In the genomic region with DNA sequence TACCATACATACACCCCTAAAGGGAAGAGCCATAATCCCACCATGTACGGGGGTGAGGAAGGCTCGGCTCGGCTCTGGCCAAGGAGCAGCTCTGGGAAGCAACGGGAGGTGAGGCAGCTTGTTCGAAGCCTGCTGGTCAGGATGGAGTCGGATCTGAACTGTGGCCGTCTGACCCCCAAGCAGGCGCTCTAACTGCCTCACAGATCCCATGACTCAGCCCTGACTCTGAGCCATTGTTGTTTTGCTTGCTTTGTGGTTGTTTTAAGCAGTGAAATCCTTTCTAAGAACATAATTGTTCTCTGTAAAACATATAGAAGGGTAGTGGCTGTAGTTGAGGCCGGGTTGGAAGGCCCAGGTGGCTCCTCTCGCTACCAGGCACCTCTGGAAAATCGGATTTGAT, we compare ENCODE assay signal across 12 cellular contexts. TPM values are rescaled to one million over a fixed set of nuclear protein-coding genes. Genes with fewer than 3 reads are reported as not detected.
DNase-seq lines count a peak whose midpoint lies in the region; ATAC-seq and TF ChIP-seq lines count a peak whose summit lies in the region.
"Had no signal": no experiment of that assay in that cellular context is flagged by ENCODE, and none has a peak within 500 bp of the region (broad histone marks: within the 10 kb centered on the region; RNA-seq: fewer than 3 reads in every experiment).

No MANE protein-coding gene starts in this region.

- in situ Hi-C loops in astrocyte of the cerebellum (cut with HindIII; ENCODE audit: low sequenced_read_pairs) = no loop called here

- ATAC-seq in Right ventricle myocardium superior (ENCODE audit: poor library complexity) (no peak), left cardiac atrium (no peak), GM18520 (IDR thresholded peaks at IDR 0.05; ENCODE audit: unreplicated experiment) (no peak), HG03460 (IDR thresholded peaks at IDR 0.05; ENCODE audit: unreplicated experiment) (no peak)

- intact Hi-C loops in Right ventricle myocardium superior (cut with DNase I) (no loop called here), left cardiac atrium (cut with DNase I) (no loop called here)

- peak; percentile 13 for DNase-seq in Right ventricle myocardium superior
- no peak for DNase-seq in left cardiac atrium
- DNase-seq in astrocyte of the cerebellum (ENCODE audit: low read depth) = peak; percentile 65
- DNase-seq in glomerular visceral epithelial cell (ENCODE audit: extremely low spot score) = peak; percentile 72
- DNase-seq in activated CD8-positive, alpha-beta memory T cell treated with anti-CD3 and anti-CD28 coated beads, Interleukin-2, amount 50 U/mL, for 4 hours = no peak
- no peak for DNase-seq in NCI-H524 treated with DMSO at 0.1 percent for 48 hours (lab: John Stamatoyannopoulos, UW)
- DNase-seq: DMS79; stimulated activated CD4-positive, alpha-beta T cell treated with anti-CD3 and anti-CD28 coated beads, Interleukin-2, amount 100 ng/mL, for 48 hours; stomach had no signal

- TF ChIP-seq CTCF in astrocyte of the cerebellum (IDR thresholded peaks at IDR 0.05; ENCODE audit: low read depth, low read length, missing control alignments) = no peak

- H3K4me3 ChIP-seq in astrocyte of the cerebellum (ENCODE audit: low read depth, low read length) = no peak overlapping the region
- H3K4me3 ChIP-seq: stomach had no signal

RNA-seq across cellular contexts. Expression of gene C6orf132, which starts 10.9 kb away (rescaled TPM):
- total RNA-seq in Right ventricle myocardium superior = 1.9 TPM
- total RNA-seq in left cardiac atrium = 1 to 10 TPM; 1.5 to 2.6 TPM

RNA-seq across cellular contexts. Expression of gene GUCA1A, which starts 41.6 kb away (rescaled TPM):
- total RNA-seq in Right ventricle myocardium superior (not detected), left cardiac atrium (not detected)
- total RNA-seq: OCI-LY7, stomach had no signal

Comparison
In these comparisons a context has a peak if more than half of its experiments do, and no peak if none do; other contexts are left out.
1. DNase-seq: peak in Right ventricle myocardium superior (single experiment), astrocyte of the cerebellum (single experiment) and glomerular visceral epithelial cell (single experiment); none in left cardiac atrium (single experiment), activated CD8-positive, alpha-beta memory T cell treated with anti-CD3 and anti-CD28 coated beads, Interleukin-2, amount 50 U/mL, for 4 hours (single experiment) and NCI-H524 treated with DMSO at 0.1 percent for 48 hours (single experiment).